Comparison of ENCODE assay signal across 13 cellular contexts in genomic region chr3:122824465-122825379, GRCh38. TPM values are rescaled to one million over a fixed set of nuclear protein-coding genes. Genes with fewer than 3 reads are reported as not detected.
DNase-seq lines count a peak whose midpoint lies in the region; ATAC-seq and TF ChIP-seq lines count a peak whose summit lies in the region.
"Had no signal": no experiment of that assay in that cellular context is flagged by ENCODE, and none has a peak within 500 bp of the region (broad histone marks: within the 10 kb centered on the region; RNA-seq: fewer than 3 reads in every experiment).

No MANE protein-coding gene starts in this region.

- H4K20me1 ChIP-seq in OCI-LY3 (ENCODE audit: insufficient read depth, low read length) (no peaks in the 10 kb centered on the region), smooth muscle cell (ENCODE audit: low read depth) (no peaks in the 10 kb centered on the region)

- H3K27ac ChIP-seq in OCI-LY3 (ENCODE audit: low read length), result peak overlapping the region; percentile 34; the same call in 1 of the 2 replicates
- H3K27ac ChIP-seq in smooth muscle cell (ENCODE audit: low read depth), result peak overlapping the region; percentile 85
- H3K27ac ChIP-seq: SJCRH30 had no signal

- H3K27me3 Mint-ChIP-seq in WTC11 (ENCODE audit: low read depth), result no peaks in the 10 kb centered on the region
- H3K27me3 Mint-ChIP-seq in chondrocyte (ENCODE audit: low read depth), result no peaks in the 10 kb centered on the region

- H3K4me3 Mint-ChIP-seq in WTC11, result no peak overlapping the region
- H3K4me3 Mint-ChIP-seq in chondrocyte (ENCODE audit: unreplicated experiment), result no peak overlapping the region
- H3K4me3 Mint-ChIP-seq: CD8-positive, alpha-beta T cell had no signal

- H2AFZ ChIP-seq in OCI-LY3 (ENCODE audit: low read depth, low read length) (no peak overlapping the region), smooth muscle cell (ENCODE audit: low read depth) (peak overlapping the region; percentile 22)

- H3K4me2 ChIP-seq in OCI-LY3 (ENCODE audit: low read length) (peak overlapping the region; percentile 46), smooth muscle cell (peak overlapping the region; percentile 31)

- H3K4me3 ChIP-seq in OCI-LY3 (ENCODE audit: low read length) (peak overlapping the region; percentile 6), smooth muscle cell (no peak overlapping the region)
- H3K4me3 ChIP-seq: SJCRH30 had no signal

- H3K36me3 ChIP-seq in OCI-LY3 (replicated peaks; ENCODE audit: low read depth, low read length) (no peaks in the 10 kb centered on the region), smooth muscle cell (ENCODE audit: low read depth) (peaks cover 6% of the 10 kb centered on the region)

- no peak for TF ChIP-seq CTCF in OCI-LY3 (IDR thresholded peaks at IDR 0.05; ENCODE audit: low read depth, low read length)
- no peak for TF ChIP-seq CTCF in smooth muscle cell (IDR thresholded peaks at IDR 0.05; ENCODE audit: borderline replicate concordance, insufficient read depth, poor library complexity, severe bottlenecking)
- no peak for TF ChIP-seq CTCF in WTC11 (IDR thresholded peaks at IDR 0.05)
- no peak for TF ChIP-seq CTCF in chondrocyte (IDR thresholded peaks at IDR 0.05)

- POLR2A ChIA-PET in WTC11 (lab: Charles Lee), result no interaction called here

- no peak for ATAC-seq in WTC11
- ATAC-seq: CD8-positive, alpha-beta T cell had no signal

- CTCF ChIA-PET in WTC11 (lab: Charles Lee), result interaction anchor here (1.6 kb wide), 1 partner anchor 70 kb away, joined by 3 read pairs; no protein-coding TSS in a partner anchor

- no peaks in the 10 kb centered on the region for H3K9me3 ChIP-seq in OCI-LY3 (ENCODE audit: insufficient read depth, low read length)
- no peaks in the 10 kb centered on the region for H3K9me3 ChIP-seq in smooth muscle cell (replicated peaks; ENCODE audit: low read depth)
- H3K9me3 ChIP-seq: SJCRH30 had no signal

- 76% methylated on average over 7 of the region's 7 CpGs for WGBS in smooth muscle cell (ENCODE audit: low lambda C conversion rate)

- H3K9me3 Mint-ChIP-seq in WTC11 (no peaks in the 10 kb centered on the region), chondrocyte (ENCODE audit: low read depth) (no peaks in the 10 kb centered on the region)
- H3K9me3 Mint-ChIP-seq: CD8-positive, alpha-beta T cell had no signal

- peak; percentile 25 for DNase-seq in ELR (ENCODE audit: low read depth)
- peak; percentile 8 for DNase-seq in fibroblast of peridontal ligament (ENCODE audit: extremely low read depth)
- no peak for DNase-seq in smooth muscle cell (lab: John Stamatoyannopoulos, UW; ENCODE audit: unreplicated experiment)
- DNase-seq in WTC11 (ENCODE audit: low spot score), result no peak
- no peak for DNase-seq in chondrocyte (ENCODE audit: low spot score)
- no peak for DNase-seq in KG1 (lab: John Stamatoyannopoulos, UW)
- DNase-seq: activated effector memory CD4-positive, alpha-beta T cell treated with anti-CD3 and anti-CD28 coated beads, Interleukin-2, amount 50 U/mL, for 16 hours; CD8-positive, alpha-beta T cell; GDM1; NCI-H1092 treated with DMSO at 0.1 percent for 48 hours; SJCRH30; stimulated activated CD8-positive, alpha-beta memory T cell treated with anti-CD3 and anti-CD28 coated beads, Interleukin-4, amount 100 ng/mL, for 48 hours had no signal

- no peaks in the 10 kb centered on the region for H3K27me3 ChIP-seq in OCI-LY3 (ENCODE audit: low read depth, low read length)
- H3K27me3 ChIP-seq in smooth muscle cell (ENCODE audit: low read depth), result no peaks in the 10 kb centered on the region
- H3K27me3 ChIP-seq: SJCRH30 had no signal

- H3K79me2 ChIP-seq in OCI-LY3 (ENCODE audit: low read length) (no peaks in the 10 kb centered on the region), smooth muscle cell (ENCODE audit: low read depth) (no peaks in the 10 kb centered on the region)

- H3K36me3 Mint-ChIP-seq in WTC11 (no peaks in the 10 kb centered on the region), chondrocyte (ENCODE audit: low read depth) (peaks cover 22% of the 10 kb centered on the region)

- H3K27ac Mint-ChIP-seq in WTC11, result no peak overlapping the region; the same call in 1 of the 2 replicates
- no peak overlapping the region for H3K27ac Mint-ChIP-seq in chondrocyte (ENCODE audit: unreplicated experiment)
- H3K27ac Mint-ChIP-seq: CD8-positive, alpha-beta T cell had no signal

- H3K9ac ChIP-seq in OCI-LY3 (ENCODE audit: low read length), result no peak overlapping the region
- peak overlapping the region; percentile 50 for H3K9ac ChIP-seq in smooth muscle cell (ENCODE audit: low read depth)

- peaks cover 3% of the 10 kb centered on the region for H3F3A ChIP-seq in smooth muscle cell (ENCODE audit: low read depth)

- H3K4me1 ChIP-seq in OCI-LY3 (ENCODE audit: low read length), result peaks cover 14% of the 10 kb centered on the region
- H3K4me1 ChIP-seq in smooth muscle cell (ENCODE audit: low read depth), result no peaks in the 10 kb centered on the region

- H3K4me1 Mint-ChIP-seq in WTC11 (no peaks in the 10 kb centered on the region), chondrocyte (ENCODE audit: low read depth) (no peaks in the 10 kb centered on the region)

TF ChIP-seq in WTC11, 78 proteins besides CTCF, POLR2A, EP300 and RAD21:
- TF ChIP-seq SP1 (CRISPR knock-in tag; conservative IDR thresholded peaks at IDR 0.05), result no peak
- no peak for TF ChIP-seq NR1H2 (CRISPR knock-in tag; IDR thresholded peaks at IDR 0.05)
- TF ChIP-seq, protein P1, sequence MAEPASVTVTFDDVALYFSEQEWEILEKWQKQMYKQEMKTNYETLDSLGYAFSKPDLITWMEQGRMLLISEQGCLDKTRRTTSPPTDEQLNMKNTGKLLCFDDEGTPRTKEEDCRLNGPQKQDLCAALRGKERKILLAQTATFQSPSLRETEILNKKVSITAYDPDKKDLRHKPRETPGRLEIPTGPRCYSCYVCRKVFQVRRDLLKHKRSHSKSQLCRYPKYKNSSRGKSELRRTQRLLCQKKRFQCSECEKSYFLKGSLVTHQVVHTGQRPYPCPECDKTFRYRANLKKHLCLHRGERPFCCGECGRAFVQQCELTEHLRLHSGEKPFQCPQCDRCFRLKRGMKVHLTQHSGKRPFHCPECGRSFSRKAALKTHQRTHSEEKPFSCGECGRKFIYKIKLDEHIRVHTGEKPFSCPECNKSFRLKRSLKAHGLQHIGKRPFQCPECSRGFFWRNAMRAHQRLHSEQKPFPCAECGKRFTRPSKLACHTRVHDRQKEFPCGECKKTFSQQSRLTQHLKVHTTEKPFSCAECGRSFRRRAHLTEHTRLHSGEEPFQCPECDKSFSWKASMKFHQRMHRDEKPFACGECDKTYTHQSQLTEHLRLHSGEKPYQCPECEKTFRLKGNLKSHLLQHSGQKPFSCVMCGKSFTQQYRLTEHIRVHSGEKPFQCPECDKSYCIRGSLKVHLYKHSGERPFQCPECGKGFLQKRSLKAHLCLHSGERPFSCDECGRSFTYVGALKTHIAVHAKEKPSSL (CRISPR knock-in tag; conservative IDR thresholded peaks at IDR 0.05), result no peak
- TF ChIP-seq ZNF121 (CRISPR knock-in tag; IDR thresholded peaks at IDR 0.05), result no peak
- no peak for TF ChIP-seq GRHL2 (CRISPR knock-in tag; IDR thresholded peaks at IDR 0.05; ENCODE audit: insufficient replicate concordance, severe bottlenecking)
- no peak for TF ChIP-seq EMX1 (CRISPR knock-in tag; IDR thresholded peaks at IDR 0.05)

RNA-seq across cellular contexts. Expression of gene SLC49A4, which starts 29.9 kb away (rescaled TPM):
- total RNA-seq in smooth muscle cell (18.1 and 19.5 TPM in 2 replicates), WTC11 (2021) (8.0 to 10.2 TPM (median 8.5 TPM) in 3 replicates), chondrocyte (14.3 to 15.1 TPM (median 14.3 TPM) in 3 replicates)
- 7.8 and 10.2 TPM in 2 replicates for polyA plus RNA-seq in smooth muscle cell

RNA-seq across cellular contexts. Expression of gene HSPBAP1, which starts 31.1 kb away (rescaled TPM):
- 3.6 and 4.8 TPM in 2 replicates for total RNA-seq in smooth muscle cell
- 2.7 and 5.4 TPM in 2 replicates for polyA plus RNA-seq in smooth muscle cell
- 7.6 to 10.4 TPM (median 9.1 TPM) in 3 replicates for total RNA-seq in WTC11 (2021)
- 4.5 to 8.3 TPM (median 4.8 TPM) in 3 replicates for total RNA-seq in chondrocyte

Comparison
In these comparisons a context has a peak if more than half of its experiments do, and no peak if none do; other contexts are left out.
1. DNase-seq: peak in ELR (single experiment) and fibroblast of peridontal ligament (single experiment); none in smooth muscle cell (single experiment), WTC11 (single experiment), chondrocyte (single experiment) and KG1 (single experiment).